ENCODE assay signal across 8 cellular contexts in the genomic region with DNA sequence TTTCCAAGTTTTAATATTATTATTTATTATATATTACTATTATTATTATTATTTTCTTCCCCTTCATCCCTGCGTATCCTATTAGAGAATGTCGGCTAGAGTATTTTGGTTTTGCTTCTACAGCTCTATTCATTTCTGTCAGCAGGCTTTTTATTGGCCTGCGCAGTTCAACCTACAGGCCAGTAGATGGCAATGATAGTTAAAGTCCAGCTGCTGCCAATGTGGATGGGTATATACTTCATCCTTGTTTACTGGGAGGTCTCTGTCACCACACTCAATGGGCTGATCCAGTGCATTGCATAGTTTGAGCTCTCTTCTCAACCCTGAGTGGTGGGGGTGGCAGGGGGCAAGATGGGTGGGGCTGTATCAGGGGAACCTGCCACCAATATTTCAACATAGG.
A peak's percentile ranks its signal among the peaks of the same experiment; 100 is the strongest.
DNase-seq lines count a peak whose midpoint lies in the region; ATAC-seq and TF ChIP-seq lines count a peak whose summit lies in the region.

No MANE protein-coding gene starts in this region.

- no peak overlapping the region for H3K4me3 Mint-ChIP-seq in activated T-helper 17 cell treated with anti-CD3 and anti-CD28 coated beads, Interleukin-2, amount 50 U/mL, for 72 hours

- no peak overlapping the region for H3K4me3 ChIP-seq in GM12875 (ENCODE audit: low read depth, low read length)
- no peak overlapping the region for H3K4me3 ChIP-seq in Peyer's patch
- H3K4me3 ChIP-seq in iPS DF 6.9 (ENCODE audit: low read length) = no peak overlapping the region

- no peaks in the 10 kb centered on the region for H3K36me3 Mint-ChIP-seq in activated T-helper 17 cell treated with anti-CD3 and anti-CD28 coated beads, Interleukin-2, amount 50 U/mL, for 72 hours (ENCODE audit: low read depth)

- peak; percentile 45 for TF ChIP-seq CTCF in GM12875 (IDR thresholded peaks at IDR 0.05; ENCODE audit: borderline replicate concordance, insufficient read depth, low read depth, low read length)
- peak in 4 of 6 experiments; percentile 9 to 22 (median 18) for TF ChIP-seq CTCF in Peyer's patch (IDR thresholded peaks at IDR 0.05)

- no peaks in the 10 kb centered on the region for H3K36me3 ChIP-seq in Peyer's patch
- H3K36me3 ChIP-seq in iPS DF 6.9 (ENCODE audit: control insufficient read depth, insufficient read depth, low read length) = no peaks in the 10 kb centered on the region

- H3K4me1 ChIP-seq in Peyer's patch = no peaks in the 10 kb centered on the region
- no peaks in the 10 kb centered on the region for H3K4me1 ChIP-seq in iPS DF 6.9 (ENCODE audit: control insufficient read depth, insufficient read depth, low read length)

- peak; percentile 44 for ATAC-seq in HG03039 (IDR thresholded peaks at IDR 0.05; ENCODE audit: unreplicated experiment)
- ATAC-seq in activated T-helper 17 cell treated with anti-CD3 and anti-CD28 coated beads, Interleukin-2, amount 50 U/mL, for 72 hours (replicated peaks) = no peak
- ATAC-seq in GM19324 (IDR thresholded peaks at IDR 0.05; ENCODE audit: low FRiP score, unreplicated experiment) = no peak

- H3K4me1 Mint-ChIP-seq in activated T-helper 17 cell treated with anti-CD3 and anti-CD28 coated beads, Interleukin-2, amount 50 U/mL, for 72 hours = no peaks in the 10 kb centered on the region

- H3K27ac ChIP-seq in Peyer's patch (no peak overlapping the region), iPS DF 6.9 (ENCODE audit: low read length) (no peak overlapping the region)

- H3K27ac Mint-ChIP-seq in activated T-helper 17 cell treated with anti-CD3 and anti-CD28 coated beads, Interleukin-2, amount 50 U/mL, for 72 hours = no peak overlapping the region

- peaks cover 12% of the 10 kb centered on the region for H3K9me3 Mint-ChIP-seq in activated T-helper 17 cell treated with anti-CD3 and anti-CD28 coated beads, Interleukin-2, amount 50 U/mL, for 72 hours

- WGBS in iPS DF 6.9 (ENCODE audit: insufficient coverage, insufficient read length) = no CpG with 5 or more reads among the region's 3 CpGs

- peaks cover 0 to 12% (median 3%) of the 10 kb centered on the region in 4 donors for H3K9me3 ChIP-seq in Peyer's patch
- H3K9me3 ChIP-seq in iPS DF 6.9 (ENCODE audit: control insufficient read depth, insufficient read depth, low read length) = peaks cover 2% of the 10 kb centered on the region

- no peak for DNase-seq in Peyer's patch
- DNase-seq in iPS DF 6.9 (ENCODE audit: low read depth, low spot score) = peak; percentile 9
- no peak for DNase-seq in NCI-H2029 treated with DMSO at 0.1 percent for 48 hours (lab: John Stamatoyannopoulos, UW)
- no peak for DNase-seq in NK-92 (lab: John Stamatoyannopoulos, UW; ENCODE audit: unreplicated experiment)

- no peaks in the 10 kb centered on the region for H3K27me3 Mint-ChIP-seq in activated T-helper 17 cell treated with anti-CD3 and anti-CD28 coated beads, Interleukin-2, amount 50 U/mL, for 72 hours

- no peak for TF ChIP-seq POLR2A in Peyer's patch (IDR thresholded peaks at IDR 0.05)

- no peaks in the 10 kb centered on the region for H3K27me3 ChIP-seq in Peyer's patch
- H3K27me3 ChIP-seq in iPS DF 6.9 (ENCODE audit: control insufficient read depth, insufficient read depth, low read length) = no peaks in the 10 kb centered on the region
